ENCODE assay signal across 8 cellular contexts in the genomic region with DNA sequence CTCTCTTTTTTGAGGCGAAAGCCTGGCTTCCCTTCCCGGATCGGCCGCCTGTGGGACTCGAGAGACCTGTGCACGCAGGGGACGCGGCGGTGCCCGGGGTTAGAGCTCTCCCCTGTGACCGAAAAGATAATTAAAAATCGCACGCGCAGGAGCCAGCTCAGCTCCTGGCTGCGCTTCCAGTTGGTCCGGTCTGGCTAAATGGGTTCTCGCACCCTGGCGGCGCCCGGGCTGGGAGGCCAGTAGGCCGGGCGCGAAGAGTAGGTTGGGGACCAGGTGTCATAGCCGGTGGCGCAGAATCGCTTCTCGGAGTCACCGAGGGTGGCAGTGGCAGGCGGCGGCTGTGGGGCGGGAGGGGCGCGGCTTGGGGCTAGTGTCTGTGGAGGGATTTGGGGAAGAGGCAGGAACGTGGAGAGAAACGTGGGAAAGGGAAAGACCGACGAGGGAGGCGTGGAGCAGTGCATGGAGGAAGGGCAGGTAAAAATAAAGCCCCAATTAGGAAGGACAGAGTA. TPM values are rescaled to one million over a fixed set of nuclear protein-coding genes. Genes with fewer than 3 reads are reported as not detected.
DNase-seq lines count a peak whose midpoint lies in the region.

No MANE protein-coding gene starts in this region.

- peaks cover 24% of the 10 kb centered on the region for H3K4me1 ChIP-seq in mesodermal cell (ENCODE audit: control insufficient read depth, insufficient read depth, low read length, poor library complexity, severe bottlenecking)

- intact Hi-C loops in activated CD4-positive, alpha-beta T cell treated with anti-CD3 and anti-CD28 coated beads, Interleukin-2, amount 10 ng/mL, durations not matched to agents 24 days and 14 days (cut with micrococcal nuclease): loop anchor here (1.0 to 10.0 kb wide), 13 partner anchors 42 to 942 kb away; partner anchors contain the start of genes CLIC5 and SUPT3H

- peak overlapping the region; percentile 75 for H3K4me3 ChIP-seq in mesodermal cell (ENCODE audit: extremely low read depth, insufficient read depth, low read length, poor library complexity, severe bottlenecking)

- H3K36me3 ChIP-seq in mesodermal cell (ENCODE audit: control insufficient read depth, insufficient read depth, low read length): no peaks in the 10 kb centered on the region

- H3K27ac Mint-ChIP-seq in activated CD4-positive, alpha-beta T cell treated with anti-CD3 and anti-CD28 coated beads, Interleukin-2, amount 10 ng/mL, durations not matched to agents 24 days and 14 days: peak overlapping the region; percentile 96

- 1 to 3% methylated on average over 29 to 37 of the region's 38 CpGs for WGBS in mesodermal cell (ENCODE audit: insufficient coverage in 2 of 2), 2 experiments

- DNase-seq in DMS79 treated with DMSO at 0.1 percent for 48 hours (lab: John Stamatoyannopoulos, UW): peak; percentile 87
- peak; percentile 50 for DNase-seq in NCI-H1105 (lab: John Stamatoyannopoulos, UW)
- DNase-seq in activated CD4-positive, alpha-beta T cell treated with anti-CD3 and anti-CD28 coated beads, Interleukin-2, amount 10 ng/mL, durations not matched to agents 24 days and 14 days: peak; percentile 87
- peak; percentile 41 for DNase-seq in effector CD4-positive, alpha-beta T cell
- DNase-seq in stimulated activated CD8-positive, alpha-beta memory T cell treated with anti-CD3 and anti-CD28 coated beads, Interleukin-7, amount 100 ng/mL, for 4 hours (ENCODE audit: low read depth in 2 of 2): peak; percentile 43
- no peak for DNase-seq in GM19240 (ENCODE audit: insufficient read length, low spot score)
- DNase-seq in NCI-H2029 (lab: John Stamatoyannopoulos, UW): no peak

- peaks cover 54% of the 10 kb centered on the region for H3K4me1 Mint-ChIP-seq in activated CD4-positive, alpha-beta T cell treated with anti-CD3 and anti-CD28 coated beads, Interleukin-2, amount 10 ng/mL, durations not matched to agents 24 days and 14 days

- peak overlapping the region; percentile 94 for H3K4me3 Mint-ChIP-seq in activated CD4-positive, alpha-beta T cell treated with anti-CD3 and anti-CD28 coated beads, Interleukin-2, amount 10 ng/mL, durations not matched to agents 24 days and 14 days

- no peak overlapping the region for H3K27ac ChIP-seq in mesodermal cell (ENCODE audit: low read depth, low read length, severe bottlenecking)

- H3K27me3 Mint-ChIP-seq in activated CD4-positive, alpha-beta T cell treated with anti-CD3 and anti-CD28 coated beads, Interleukin-2, amount 10 ng/mL, durations not matched to agents 24 days and 14 days: peaks cover 19% of the 10 kb centered on the region

- no peaks in the 10 kb centered on the region for H3K9me3 ChIP-seq in mesodermal cell (ENCODE audit: control insufficient read depth, low read length)

- H3K9me3 Mint-ChIP-seq in activated CD4-positive, alpha-beta T cell treated with anti-CD3 and anti-CD28 coated beads, Interleukin-2, amount 10 ng/mL, durations not matched to agents 24 days and 14 days: no peaks in the 10 kb centered on the region

- H3K36me3 Mint-ChIP-seq in activated CD4-positive, alpha-beta T cell treated with anti-CD3 and anti-CD28 coated beads, Interleukin-2, amount 10 ng/mL, durations not matched to agents 24 days and 14 days (ENCODE audit: low read depth): peaks cover 9% of the 10 kb centered on the region

RNA-seq across cellular contexts. Expression of gene SUPT3H, which starts 41.9 kb away (rescaled TPM):
- total RNA-seq in activated CD4-positive, alpha-beta T cell treated with anti-CD3 and anti-CD28 coated beads, Interleukin-2, amount 10 ng/mL, durations not matched to agents 24 days and 14 days: 12.4 and 13.0 TPM in 2 replicates
- 18.9 TPM for polyA plus RNA-seq in mesodermal cell (2013, experiment 1 of 2)
- polyA plus RNA-seq in mesodermal cell (2013, experiment 2 of 2): 25.7 TPM

Comparison
In these comparisons a context has a peak if more than half of its experiments do, and no peak if none do; other contexts are left out.
1. DNase-seq: peak in DMS79 treated with DMSO at 0.1 percent for 48 hours (single experiment), NCI-H1105 (single experiment), activated CD4-positive, alpha-beta T cell treated with anti-CD3 and anti-CD28 coated beads, Interleukin-2, amount 10 ng/mL, durations not matched to agents 24 days and 14 days (single experiment), effector CD4-positive, alpha-beta T cell (single experiment) and stimulated activated CD8-positive, alpha-beta memory T cell treated with anti-CD3 and anti-CD28 coated beads, Interleukin-7, amount 100 ng/mL, for 4 hours (2 of 2); none in GM19240 (single experiment) and NCI-H2029 (single experiment).